ENCODE assay signal across 19 cellular contexts in the genomic region with DNA sequence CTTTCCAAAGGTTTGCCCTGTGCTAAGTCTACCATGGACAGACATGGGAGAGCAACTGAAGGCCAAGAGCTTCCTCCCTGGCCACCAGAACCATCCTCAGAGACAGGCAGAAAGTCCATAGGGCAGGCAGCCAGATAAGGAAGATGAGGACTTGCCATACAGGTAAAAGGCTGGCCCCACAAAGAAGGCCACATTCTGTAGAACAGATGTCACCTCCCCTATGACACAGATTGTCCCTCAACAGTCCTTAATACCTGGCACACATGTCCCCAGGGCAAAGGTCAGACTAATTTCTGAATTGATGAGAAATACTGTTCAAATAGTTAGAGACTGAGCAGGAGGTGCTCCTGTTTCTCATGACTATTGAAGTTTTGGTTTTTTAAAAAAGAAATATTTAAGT. TPM values are rescaled to one million over a fixed set of nuclear protein-coding genes. Genes with fewer than 3 reads are reported as not detected.
A peak's percentile ranks its signal among the peaks of the same experiment; 100 is the strongest.
DNase-seq lines count a peak whose midpoint lies in the region; ATAC-seq and TF ChIP-seq lines count a peak whose summit lies in the region.
"Had no signal": no experiment of that assay in that cellular context is flagged by ENCODE, and none has a peak within 500 bp of the region (broad histone marks: within the 10 kb centered on the region; RNA-seq: fewer than 3 reads in every experiment).

No MANE protein-coding gene starts in this region.

- no peak overlapping the region for H3K4me3 Mint-ChIP-seq in GM23338
- H3K4me3 Mint-ChIP-seq: CD8-positive, alpha-beta T cell; T-cell had no signal

- no peaks in the 10 kb centered on the region for H3K36me3 Mint-ChIP-seq in GM23338 (ENCODE audit: low read depth)
- H3K36me3 Mint-ChIP-seq in activated naive CD4-positive, alpha-beta T cell treated with anti-CD3 and anti-CD28 coated beads, Interleukin-2, amount 50 U/mL, for 72 hours: no peaks in the 10 kb centered on the region
- H3K36me3 Mint-ChIP-seq: CD8-positive, alpha-beta T cell; T-cell had no signal

- peaks cover 12% of the 10 kb centered on the region for H3K4me1 ChIP-seq in GM23338 (ENCODE audit: insufficient read depth)
- H3K4me1 ChIP-seq in hepatocyte (ENCODE audit: insufficient read depth): peaks cover 13% of the 10 kb centered on the region
- peaks cover 16 to 24% of the 10 kb centered on the region in 2 donors for H3K4me1 ChIP-seq in neuronal stem cell (ENCODE audit: control insufficient read depth in 2 of 2, insufficient read depth in 1 of 2, low read depth in 1 of 2, low read length in 2 of 2)
- H3K4me1 ChIP-seq: BLaER1 treated with 17β-estradiol and CSF1 and Interleukin-3, amounts not matched to agents 10 nM and 100 nM had no signal

- H2BK120ac ChIP-seq in neuronal stem cell (ENCODE audit: low read depth, low read length): no peak overlapping the region

- H2BK5ac ChIP-seq in neuronal stem cell (ENCODE audit: low read length): no peak overlapping the region

- H3K36me3 ChIP-seq in GM23338 (ENCODE audit: insufficient read depth) (no peaks in the 10 kb centered on the region), WERI-Rb-1 (no peaks in the 10 kb centered on the region), hepatocyte (replicated peaks; ENCODE audit: insufficient read depth, low read depth) (no peaks in the 10 kb centered on the region), neuronal stem cell (replicated peaks in 1 of 2; ENCODE audit: control insufficient read depth in 2 of 2, insufficient read depth in 2 of 2, low read length in 2 of 2) (no peaks in the 10 kb centered on the region)
- H3K36me3 ChIP-seq: BLaER1 treated with 17β-estradiol and CSF1 and Interleukin-3, amounts not matched to agents 10 nM and 100 nM had no signal

- no peaks in the 10 kb centered on the region for H3K27me3 ChIP-seq in GM23338 (ENCODE audit: insufficient read depth)
- no peaks in the 10 kb centered on the region for H3K27me3 ChIP-seq in WERI-Rb-1 (ENCODE audit: insufficient read depth, low read depth, severe bottlenecking)
- no peaks in the 10 kb centered on the region for H3K27me3 ChIP-seq in hepatocyte
- H3K27me3 ChIP-seq in neuronal stem cell (ENCODE audit: control insufficient read depth in 3 of 3, insufficient read depth in 3 of 3, low read depth in 1 of 3, low read length in 3 of 3): peaks cover 0 to 58% (median 0%) of the 10 kb centered on the region in 3 experiments
- H3K27me3 ChIP-seq: BLaER1 treated with 17β-estradiol and CSF1 and Interleukin-3, amounts not matched to agents 10 nM and 100 nM had no signal

- H3K9ac ChIP-seq in neuronal stem cell (ENCODE audit: low read depth, low read length, poor library complexity): no peak overlapping the region
- H3K9ac ChIP-seq: BLaER1 treated with 17β-estradiol and CSF1 and Interleukin-3, amounts not matched to agents 10 nM and 100 nM; SK-N-SH had no signal

- DNase-seq in GM23338 (ENCODE audit: low spot score) (no peak), WERI-Rb-1 (no peak), hepatocyte (ENCODE audit: low spot score) (peak; percentile 19), neuronal stem cell (ENCODE audit: low spot score) (no peak), SW480 (ENCODE audit: low spot score) (no peak)
- no peak for DNase-seq in activated naive CD4-positive, alpha-beta T cell treated with anti-CD3 and anti-CD28 coated beads, Interleukin-2, amount 50 U/mL, for 72 hours (ENCODE audit: low spot score in 2 of 2)
- DNase-seq: CD8-positive, alpha-beta T cell; KG1; MV-4-11; NCI-H2029; NCI-H2171; NCI-H526; OCI-M1; SHP77 treated with DMSO at 0.1 percent for 48 hours; SK-N-SH; T-cell had no signal

- H3K27ac ChIP-seq in GM23338 (ENCODE audit: low read depth) (no peak overlapping the region), WERI-Rb-1 (peak overlapping the region; percentile 41; the same call in 1 of the 2 replicates), hepatocyte (peak overlapping the region; percentile 40), neuronal stem cell (replicated peaks; ENCODE audit: low read length) (peak overlapping the region; percentile 1)
- H3K27ac ChIP-seq: BLaER1 treated with 17β-estradiol and CSF1 and Interleukin-3, amounts not matched to agents 10 nM and 100 nM had no signal

- H3K14ac ChIP-seq in neuronal stem cell (ENCODE audit: low read length): no peak overlapping the region

- H3K4me2 ChIP-seq in GM23338: no peak overlapping the region
- H3K4me2 ChIP-seq in hepatocyte: no peak overlapping the region
- H3K4me2 ChIP-seq in neuronal stem cell (ENCODE audit: insufficient read depth, low read length, poor library complexity, severe bottlenecking): no peak overlapping the region
- H3K4me2 ChIP-seq: BLaER1 treated with 17β-estradiol and CSF1 and Interleukin-3, amounts not matched to agents 10 nM and 100 nM; SK-N-SH had no signal

- H3K23ac ChIP-seq in neuronal stem cell (ENCODE audit: low read depth, low read length, poor library complexity): no peak overlapping the region

- H3K9me3 ChIP-seq in WERI-Rb-1 (ENCODE audit: severe bottlenecking) (no peaks in the 10 kb centered on the region), hepatocyte (ENCODE audit: low read depth) (no peaks in the 10 kb centered on the region), neuronal stem cell (replicated peaks in 1 of 2; ENCODE audit: control insufficient read depth in 2 of 2, insufficient read depth in 1 of 2, low read depth in 1 of 2, low read length in 2 of 2) (no peaks in the 10 kb centered on the region)
- H3K9me3 ChIP-seq: SK-N-SH had no signal

- peaks cover 8% of the 10 kb centered on the region for H3K27me3 Mint-ChIP-seq in GM23338 (ENCODE audit: insufficient read depth, low read depth, poor library complexity)
- H3K27me3 Mint-ChIP-seq: T-cell had no signal

- H3K9me3 Mint-ChIP-seq in GM23338: no peaks in the 10 kb centered on the region
- H3K9me3 Mint-ChIP-seq in activated naive CD4-positive, alpha-beta T cell treated with anti-CD3 and anti-CD28 coated beads, Interleukin-2, amount 50 U/mL, for 72 hours: no peaks in the 10 kb centered on the region
- H3K9me3 Mint-ChIP-seq: CD8-positive, alpha-beta T cell; T-cell had no signal

- H3K4me1 Mint-ChIP-seq in GM23338: peaks cover 21% of the 10 kb centered on the region
- H3K4me1 Mint-ChIP-seq: T-cell had no signal

- no peak overlapping the region for H3K27ac Mint-ChIP-seq in GM23338
- no peak overlapping the region for H3K27ac Mint-ChIP-seq in activated naive CD4-positive, alpha-beta T cell treated with anti-CD3 and anti-CD28 coated beads, Interleukin-2, amount 50 U/mL, for 72 hours
- H3K27ac Mint-ChIP-seq: CD8-positive, alpha-beta T cell; T-cell had no signal

- no peak overlapping the region for H2AK5ac ChIP-seq in neuronal stem cell (ENCODE audit: low read depth, low read length)

- no peak overlapping the region for H3K4ac ChIP-seq in neuronal stem cell (ENCODE audit: low read length)

- peak overlapping the region; percentile 17 for H2BK12ac ChIP-seq in neuronal stem cell (ENCODE audit: low read length)

- no peak overlapping the region for H4K8ac ChIP-seq in neuronal stem cell (ENCODE audit: low read depth, low read length)

- H3K4me3 ChIP-seq in GM23338 (no peak overlapping the region), WERI-Rb-1 (ENCODE audit: low read depth, low read length) (no peak overlapping the region), hepatocyte (no peak overlapping the region), neuronal stem cell (ENCODE audit: low read length in 2 of 2) (no peak overlapping the region)
- H3K4me3 ChIP-seq: BLaER1 treated with 17β-estradiol and CSF1 and Interleukin-3, amounts not matched to agents 10 nM and 100 nM had no signal

- no peaks in the 10 kb centered on the region for H3F3A ChIP-seq in GM23338 (replicated peaks; ENCODE audit: low read depth)

- H4K91ac ChIP-seq in neuronal stem cell (ENCODE audit: low read depth, low read length, poor library complexity): no peak overlapping the region

- peak overlapping the region; percentile 35 for H3K18ac ChIP-seq in neuronal stem cell (ENCODE audit: low read length)

- no peak overlapping the region for H2BK15ac ChIP-seq in neuronal stem cell (ENCODE audit: low read length)

- ATAC-seq in GM23338: no peak
- no peak for ATAC-seq in activated naive CD4-positive, alpha-beta T cell treated with anti-CD3 and anti-CD28 coated beads, Interleukin-2, amount 50 U/mL, for 72 hours
- ATAC-seq in GM19397 (IDR thresholded peaks at IDR 0.05; ENCODE audit: unreplicated experiment): no peak
- no peak for ATAC-seq in HG02759 (IDR thresholded peaks at IDR 0.05; ENCODE audit: unreplicated experiment)
- ATAC-seq: CD8-positive, alpha-beta T cell; T-cell had no signal

- H3K9me2 ChIP-seq in GM23338 (ENCODE audit: insufficient read depth) (no peaks in the 10 kb centered on the region; the same call in 1 of the 2 replicates), hepatocyte (replicated peaks; ENCODE audit: insufficient read depth) (no peaks in the 10 kb centered on the region)
- H3K9me2 ChIP-seq: SK-N-SH had no signal

- no peaks in the 10 kb centered on the region for H3K79me1 ChIP-seq in neuronal stem cell (ENCODE audit: low read depth, low read length)

- TF ChIP-seq CTCF in GM23338 (conservative IDR thresholded peaks at IDR 0.05; ENCODE audit: low read depth in 2 of 2) (no peak), WERI-Rb-1 (IDR thresholded peaks at IDR 0.05; ENCODE audit: low read depth, low read length) (no peak), hepatocyte (IDR thresholded peaks at IDR 0.05; ENCODE audit: poor library complexity) (no peak)

- H4K20me1 ChIP-seq in GM23338 (replicated peaks; ENCODE audit: insufficient read depth) (no peaks in the 10 kb centered on the region), hepatocyte (ENCODE audit: insufficient read depth, poor library complexity, severe bottlenecking) (no peaks in the 10 kb centered on the region)
- H4K20me1 ChIP-seq: BLaER1 treated with 17β-estradiol and CSF1 and Interleukin-3, amounts not matched to agents 10 nM and 100 nM had no signal

- H2AFZ ChIP-seq in GM23338 (peak overlapping the region; percentile 78; the same call in 1 of the 2 replicates), hepatocyte (no peak overlapping the region), neuronal stem cell (ENCODE audit: low read length) (no peak overlapping the region)

- no peaks in the 10 kb centered on the region for H3K79me2 ChIP-seq in GM23338 (replicated peaks; ENCODE audit: insufficient read depth)
- no peaks in the 10 kb centered on the region for H3K79me2 ChIP-seq in hepatocyte

TF ChIP-seq in GM23338, 12 proteins besides CTCF, POLR2A, EP300 and RAD21 (continues in another document):
- TF ChIP-seq NANOG (IDR thresholded peaks at IDR 0.05; ENCODE audit: borderline replicate concordance): no peak
- TF ChIP-seq EZH2phosphoT487 (IDR thresholded peaks at IDR 0.05; ENCODE audit: unreplicated experiment): no peak

RNA-seq across cellular contexts. Expression of gene FECH, which starts 52.0 kb away (rescaled TPM):
- 23.5 and 35.5 TPM in 2 replicates for total RNA-seq in GM23338 (2014; rRNA removed; shearing (Covaris generic))
- 5.8 and 6.1 TPM in 2 replicates for polyA plus RNA-seq in GM23338 (2016; fragmentation: Nextera tagmentation; extraction: Ambion mirVana)
- 19.3 and 28.1 TPM in 2 replicates for total RNA-seq in hepatocyte
- polyA plus RNA-seq in hepatocyte: 14.5 and 17.4 TPM in 2 replicates
- polyA plus RNA-seq in neuronal stem cell (2013, experiment 1 of 2): 20.1 TPM
- polyA plus RNA-seq in neuronal stem cell (2013, experiment 2 of 2): 21.6 TPM
- total RNA-seq in activated naive CD4-positive, alpha-beta T cell treated with anti-CD3 and anti-CD28 coated beads, Interleukin-2, amount 50 U/mL, for 72 hours: 10 to 100 TPM; 21.1 to 23.7 TPM
